1 cellular context compared by ENCODE assay signal in the genomic region with DNA sequence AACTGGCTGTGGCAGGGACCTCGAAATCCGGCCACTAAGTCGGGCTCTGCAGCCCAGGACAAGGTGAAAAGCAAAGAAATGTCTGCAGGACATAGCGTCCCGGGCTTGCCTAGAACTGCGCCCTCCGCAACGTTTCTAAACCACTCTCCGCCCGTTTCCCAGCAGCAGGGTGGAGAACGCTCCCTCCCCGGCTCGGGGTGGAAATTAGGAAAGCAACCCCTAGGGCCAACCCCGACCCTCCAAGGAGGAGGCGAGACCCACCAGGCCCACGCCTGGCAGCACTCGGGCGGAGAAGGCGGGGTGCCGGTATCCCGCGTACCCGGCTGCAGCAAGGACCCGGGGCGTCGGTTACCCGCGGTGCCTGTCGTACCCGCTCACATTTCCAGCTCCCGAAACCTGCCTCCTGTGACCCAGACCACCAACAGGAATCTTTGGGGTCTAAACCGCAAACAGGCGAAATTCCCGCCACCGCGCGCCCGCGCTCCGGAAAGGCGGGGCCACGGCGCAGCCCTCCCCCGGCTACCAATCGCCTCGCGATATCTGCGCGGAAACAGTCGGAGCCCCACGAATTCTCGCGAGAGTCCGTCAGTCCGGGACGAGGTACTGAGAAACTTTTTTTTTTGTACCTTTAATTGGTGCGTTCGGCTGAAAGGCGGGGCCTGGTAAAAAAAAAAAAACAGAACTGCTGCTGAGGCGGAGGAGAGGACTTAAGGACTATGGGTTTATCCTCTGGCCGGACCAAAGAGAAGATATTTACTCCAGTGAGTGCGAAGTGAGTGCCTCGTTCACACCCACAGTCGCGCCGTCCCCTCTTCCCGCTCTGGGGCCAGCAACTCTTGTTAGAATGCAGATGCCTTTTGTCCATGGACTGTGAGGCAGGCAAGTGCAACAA.
A peak's percentile ranks its signal among the peaks of the same experiment; 100 is the strongest.
TF ChIP-seq lines count a peak whose summit lies in the region.

A gene with protein sequence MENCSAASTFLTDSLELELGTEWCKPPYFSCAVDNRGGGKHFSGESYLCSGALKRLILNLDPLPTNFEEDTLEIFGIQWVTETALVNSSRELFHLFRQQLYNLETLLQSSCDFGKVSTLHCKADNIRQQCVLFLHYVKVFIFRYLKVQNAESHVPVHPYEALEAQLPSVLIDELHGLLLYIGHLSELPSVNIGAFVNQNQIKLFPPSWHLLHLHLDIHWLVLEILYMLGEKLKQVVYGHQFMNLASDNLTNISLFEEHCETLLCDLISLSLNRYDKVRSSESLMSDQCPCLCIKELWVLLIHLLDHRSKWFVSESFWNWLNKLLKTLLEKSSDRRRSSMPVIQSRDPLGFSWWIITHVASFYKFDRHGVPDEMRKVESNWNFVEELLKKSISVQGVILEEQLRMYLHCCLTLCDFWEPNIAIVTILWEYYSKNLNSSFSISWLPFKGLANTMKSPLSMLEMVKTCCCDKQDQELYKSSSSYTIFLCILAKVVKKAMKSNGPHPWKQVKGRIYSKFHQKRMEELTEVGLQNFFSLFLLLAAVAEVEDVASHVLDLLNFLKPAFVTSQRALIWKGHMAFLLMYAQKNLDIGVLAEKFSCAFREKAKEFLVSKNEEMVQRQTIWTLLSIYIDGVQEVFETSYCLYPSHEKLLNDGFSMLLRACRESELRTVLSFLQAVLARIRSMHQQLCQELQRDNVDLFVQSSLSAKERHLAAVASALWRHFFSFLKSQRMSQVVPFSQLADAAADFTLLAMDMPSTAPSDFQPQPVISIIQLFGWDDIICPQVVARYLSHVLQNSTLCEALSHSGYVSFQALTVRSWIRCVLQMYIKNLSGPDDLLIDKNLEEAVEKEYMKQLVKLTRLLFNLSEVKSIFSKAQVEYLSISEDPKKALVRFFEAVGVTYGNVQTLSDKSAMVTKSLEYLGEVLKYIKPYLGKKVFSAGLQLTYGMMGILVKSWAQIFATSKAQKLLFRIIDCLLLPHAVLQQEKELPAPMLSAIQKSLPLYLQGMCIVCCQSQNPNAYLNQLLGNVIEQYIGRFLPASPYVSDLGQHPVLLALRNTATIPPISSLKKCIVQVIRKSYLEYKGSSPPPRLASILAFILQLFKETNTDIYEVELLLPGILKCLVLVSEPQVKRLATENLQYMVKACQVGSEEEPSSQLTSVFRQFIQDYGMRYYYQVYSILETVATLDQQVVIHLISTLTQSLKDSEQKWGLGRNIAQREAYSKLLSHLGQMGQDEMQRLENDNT (minus strand): TSS at position 491 of the 892 bp plus-strand sequence. CDS start 739 bp downstream, outside the sequence.

TF ChIP-seq in SK-N-SH, 30 proteins besides CTCF, POLR2A, EP300 and RAD21 (continued from another document):
- no peak for TF ChIP-seq TAF1 (IDR thresholded peaks at IDR 0.05; ENCODE audit: borderline replicate concordance, low read depth, low read length)
- TF ChIP-seq, protein P1, sequence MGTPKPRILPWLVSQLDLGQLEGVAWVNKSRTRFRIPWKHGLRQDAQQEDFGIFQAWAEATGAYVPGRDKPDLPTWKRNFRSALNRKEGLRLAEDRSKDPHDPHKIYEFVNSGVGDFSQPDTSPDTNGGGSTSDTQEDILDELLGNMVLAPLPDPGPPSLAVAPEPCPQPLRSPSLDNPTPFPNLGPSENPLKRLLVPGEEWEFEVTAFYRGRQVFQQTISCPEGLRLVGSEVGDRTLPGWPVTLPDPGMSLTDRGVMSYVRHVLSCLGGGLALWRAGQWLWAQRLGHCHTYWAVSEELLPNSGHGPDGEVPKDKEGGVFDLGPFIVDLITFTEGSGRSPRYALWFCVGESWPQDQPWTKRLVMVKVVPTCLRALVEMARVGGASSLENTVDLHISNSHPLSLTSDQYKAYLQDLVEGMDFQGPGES (IDR thresholded peaks at IDR 0.05; ENCODE audit: low read depth, low read length) = no peak
- TF ChIP-seq, protein P2, sequence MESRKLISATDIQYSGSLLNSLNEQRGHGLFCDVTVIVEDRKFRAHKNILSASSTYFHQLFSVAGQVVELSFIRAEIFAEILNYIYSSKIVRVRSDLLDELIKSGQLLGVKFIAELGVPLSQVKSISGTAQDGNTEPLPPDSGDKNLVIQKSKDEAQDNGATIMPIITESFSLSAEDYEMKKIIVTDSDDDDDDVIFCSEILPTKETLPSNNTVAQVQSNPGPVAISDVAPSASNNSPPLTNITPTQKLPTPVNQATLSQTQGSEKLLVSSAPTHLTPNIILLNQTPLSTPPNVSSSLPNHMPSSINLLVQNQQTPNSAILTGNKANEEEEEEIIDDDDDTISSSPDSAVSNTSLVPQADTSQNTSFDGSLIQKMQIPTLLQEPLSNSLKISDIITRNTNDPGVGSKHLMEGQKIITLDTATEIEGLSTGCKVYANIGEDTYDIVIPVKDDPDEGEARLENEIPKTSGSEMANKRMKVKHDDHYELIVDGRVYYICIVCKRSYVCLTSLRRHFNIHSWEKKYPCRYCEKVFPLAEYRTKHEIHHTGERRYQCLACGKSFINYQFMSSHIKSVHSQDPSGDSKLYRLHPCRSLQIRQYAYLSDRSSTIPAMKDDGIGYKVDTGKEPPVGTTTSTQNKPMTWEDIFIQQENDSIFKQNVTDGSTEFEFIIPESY (IDR thresholded peaks at IDR 0.05; ENCODE audit: borderline replicate concordance, low read depth) = peak; percentile 99
- peak; percentile 10; the same call in 1 of the 2 replicates for TF ChIP-seq RCOR1 (IDR thresholded peaks at IDR 0.05; ENCODE audit: low read length)
- no peak for TF ChIP-seq EZH2phosphoT487 (IDR thresholded peaks at IDR 0.05; ENCODE audit: borderline replicate concordance, low read depth)
- TF ChIP-seq TEAD4 (IDR thresholded peaks at IDR 0.05; ENCODE audit: borderline replicate concordance, insufficient read depth) = no peak
- peak; percentile 6; the same call in 1 of the 2 replicates for TF ChIP-seq NRF1 (IDR thresholded peaks at IDR 0.05; ENCODE audit: low read depth, low read length)
- TF ChIP-seq, protein P3, sequence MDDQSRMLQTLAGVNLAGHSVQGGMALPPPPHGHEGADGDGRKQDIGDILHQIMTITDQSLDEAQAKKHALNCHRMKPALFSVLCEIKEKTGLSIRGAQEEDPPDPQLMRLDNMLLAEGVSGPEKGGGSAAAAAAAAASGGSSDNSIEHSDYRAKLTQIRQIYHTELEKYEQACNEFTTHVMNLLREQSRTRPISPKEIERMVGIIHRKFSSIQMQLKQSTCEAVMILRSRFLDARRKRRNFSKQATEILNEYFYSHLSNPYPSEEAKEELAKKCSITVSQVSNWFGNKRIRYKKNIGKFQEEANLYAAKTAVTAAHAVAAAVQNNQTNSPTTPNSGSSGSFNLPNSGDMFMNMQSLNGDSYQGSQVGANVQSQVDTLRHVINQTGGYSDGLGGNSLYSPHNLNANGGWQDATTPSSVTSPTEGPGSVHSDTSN (IDR thresholded peaks at IDR 0.05) = no peak
- TF ChIP-seq, protein P4, sequence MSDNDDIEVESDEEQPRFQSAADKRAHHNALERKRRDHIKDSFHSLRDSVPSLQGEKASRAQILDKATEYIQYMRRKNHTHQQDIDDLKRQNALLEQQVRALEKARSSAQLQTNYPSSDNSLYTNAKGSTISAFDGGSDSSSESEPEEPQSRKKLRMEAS (IDR thresholded peaks at IDR 0.05; ENCODE audit: low read depth) = peak; percentile 52; the same call in 1 of the 2 replicates
- TF ChIP-seq FOSL2 (IDR thresholded peaks at IDR 0.05; ENCODE audit: borderline replicate concordance, low read depth) = no peak
- TF ChIP-seq POLR2AphosphoS5 (IDR thresholded peaks at IDR 0.05; ENCODE audit: low read depth, low read length) = peak; percentile 63
- peak; percentile 33; the same call in 1 of the 2 replicates for TF ChIP-seq MXI1 (IDR thresholded peaks at IDR 0.05; ENCODE audit: low read depth, low read length)
- no peak for TF ChIP-seq SMC3 (IDR thresholded peaks at IDR 0.05; ENCODE audit: low read depth, low read length)
- TF ChIP-seq SIN3A (IDR thresholded peaks at IDR 0.05; ENCODE audit: borderline replicate concordance, low read depth, low read length) = peak; percentile 98
- TF ChIP-seq, protein P5, sequence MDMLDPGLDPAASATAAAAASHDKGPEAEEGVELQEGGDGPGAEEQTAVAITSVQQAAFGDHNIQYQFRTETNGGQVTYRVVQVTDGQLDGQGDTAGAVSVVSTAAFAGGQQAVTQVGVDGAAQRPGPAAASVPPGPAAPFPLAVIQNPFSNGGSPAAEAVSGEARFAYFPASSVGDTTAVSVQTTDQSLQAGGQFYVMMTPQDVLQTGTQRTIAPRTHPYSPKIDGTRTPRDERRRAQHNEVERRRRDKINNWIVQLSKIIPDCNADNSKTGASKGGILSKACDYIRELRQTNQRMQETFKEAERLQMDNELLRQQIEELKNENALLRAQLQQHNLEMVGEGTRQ (IDR thresholded peaks at IDR 0.05; ENCODE audit: borderline replicate concordance, low read depth, low read length) = no peak
- 0 out of 2 replicates have a peak, but pooled peaks have one; percentile 14 for TF ChIP-seq GATA2 (CRISPR knock-in tag; IDR thresholded peaks at IDR 0.05)
- TF ChIP-seq RXRA (IDR thresholded peaks at IDR 0.05; ENCODE audit: borderline replicate concordance, low read depth) = no peak
- no peak for TF ChIP-seq RFX5 (IDR thresholded peaks at IDR 0.05; ENCODE audit: low read length)
- TF ChIP-seq, protein P6, sequence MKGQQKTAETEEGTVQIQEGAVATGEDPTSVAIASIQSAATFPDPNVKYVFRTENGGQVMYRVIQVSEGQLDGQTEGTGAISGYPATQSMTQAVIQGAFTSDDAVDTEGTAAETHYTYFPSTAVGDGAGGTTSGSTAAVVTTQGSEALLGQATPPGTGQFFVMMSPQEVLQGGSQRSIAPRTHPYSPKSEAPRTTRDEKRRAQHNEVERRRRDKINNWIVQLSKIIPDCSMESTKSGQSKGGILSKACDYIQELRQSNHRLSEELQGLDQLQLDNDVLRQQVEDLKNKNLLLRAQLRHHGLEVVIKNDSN (IDR thresholded peaks at IDR 0.05; ENCODE audit: borderline replicate concordance, low read depth) = no peak
- no peak for TF ChIP-seq MEF2A (IDR thresholded peaks at IDR 0.05; ENCODE audit: borderline replicate concordance, low read depth)
- peak; percentile 46 for TF ChIP-seq GABPA (IDR thresholded peaks at IDR 0.05; ENCODE audit: low read depth)
- TF ChIP-seq CHD2 (IDR thresholded peaks at IDR 0.05; ENCODE audit: low read length, partially characterized antibody) = peak; percentile 100
- TF ChIP-seq, protein P7, sequence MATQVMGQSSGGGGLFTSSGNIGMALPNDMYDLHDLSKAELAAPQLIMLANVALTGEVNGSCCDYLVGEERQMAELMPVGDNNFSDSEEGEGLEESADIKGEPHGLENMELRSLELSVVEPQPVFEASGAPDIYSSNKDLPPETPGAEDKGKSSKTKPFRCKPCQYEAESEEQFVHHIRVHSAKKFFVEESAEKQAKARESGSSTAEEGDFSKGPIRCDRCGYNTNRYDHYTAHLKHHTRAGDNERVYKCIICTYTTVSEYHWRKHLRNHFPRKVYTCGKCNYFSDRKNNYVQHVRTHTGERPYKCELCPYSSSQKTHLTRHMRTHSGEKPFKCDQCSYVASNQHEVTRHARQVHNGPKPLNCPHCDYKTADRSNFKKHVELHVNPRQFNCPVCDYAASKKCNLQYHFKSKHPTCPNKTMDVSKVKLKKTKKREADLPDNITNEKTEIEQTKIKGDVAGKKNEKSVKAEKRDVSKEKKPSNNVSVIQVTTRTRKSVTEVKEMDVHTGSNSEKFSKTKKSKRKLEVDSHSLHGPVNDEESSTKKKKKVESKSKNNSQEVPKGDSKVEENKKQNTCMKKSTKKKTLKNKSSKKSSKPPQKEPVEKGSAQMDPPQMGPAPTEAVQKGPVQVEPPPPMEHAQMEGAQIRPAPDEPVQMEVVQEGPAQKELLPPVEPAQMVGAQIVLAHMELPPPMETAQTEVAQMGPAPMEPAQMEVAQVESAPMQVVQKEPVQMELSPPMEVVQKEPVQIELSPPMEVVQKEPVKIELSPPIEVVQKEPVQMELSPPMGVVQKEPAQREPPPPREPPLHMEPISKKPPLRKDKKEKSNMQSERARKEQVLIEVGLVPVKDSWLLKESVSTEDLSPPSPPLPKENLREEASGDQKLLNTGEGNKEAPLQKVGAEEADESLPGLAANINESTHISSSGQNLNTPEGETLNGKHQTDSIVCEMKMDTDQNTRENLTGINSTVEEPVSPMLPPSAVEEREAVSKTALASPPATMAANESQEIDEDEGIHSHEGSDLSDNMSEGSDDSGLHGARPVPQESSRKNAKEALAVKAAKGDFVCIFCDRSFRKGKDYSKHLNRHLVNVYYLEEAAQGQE (IDR thresholded peaks at IDR 0.05; ENCODE audit: low read depth, low read length) = no peak
- no peak for TF ChIP-seq FOXM1 (IDR thresholded peaks at IDR 0.05; ENCODE audit: low read depth)
- TF ChIP-seq NFIC (IDR thresholded peaks at IDR 0.05; ENCODE audit: borderline replicate concordance) = no peak
